In genomic region chr17:869567-870530, GRCh38 we compare ENCODE assay signal across 9 cellular contexts.
A peak's percentile ranks its signal among the peaks of the same experiment; 100 is the strongest.
DNase-seq lines count a peak whose midpoint lies in the region; TF ChIP-seq lines count a peak whose summit lies in the region.
"Had no signal": no experiment of that assay in that cellular context is flagged by ENCODE, and none has a peak within 500 bp of the region (broad histone marks: within the 10 kb centered on the region; RNA-seq: fewer than 3 reads in every experiment).

No MANE protein-coding gene starts in this region.

- H3K79me2 ChIP-seq in ACC112 (ENCODE audit: control insufficient read depth, insufficient read depth, low read length, unreplicated experiment) (no peaks in the 10 kb centered on the region), fibroblast of lung (ENCODE audit: control insufficient read depth, insufficient read depth, low read length) (no peaks in the 10 kb centered on the region), osteoblast (ENCODE audit: insufficient read depth, low read length) (no peaks in the 10 kb centered on the region)

- H3K27ac ChIP-seq in ACC112 (ENCODE audit: low read depth, low read length) (peak overlapping the region; percentile 94), fibroblast of lung (ENCODE audit: insufficient read depth, low read length) (peak overlapping the region; percentile 72), osteoblast (ENCODE audit: low read depth, low read length) (peak overlapping the region; percentile 99), SJCRH30 (no peak overlapping the region)

- peak overlapping the region; percentile 17 for H3K9ac ChIP-seq in fibroblast of lung (ENCODE audit: insufficient read depth, low read length)

- H3K36me3 ChIP-seq in ACC112 (ENCODE audit: insufficient read depth, low read length) (no peaks in the 10 kb centered on the region), fibroblast of lung (ENCODE audit: control insufficient read depth, insufficient read depth, low read length) (no peaks in the 10 kb centered on the region), osteoblast (ENCODE audit: insufficient read depth, low read length) (no peaks in the 10 kb centered on the region), SJCRH30 (no peaks in the 10 kb centered on the region)
- H3K36me3 ChIP-seq: BE2C had no signal

- H3K4me1 ChIP-seq in ACC112 (ENCODE audit: control insufficient read depth, insufficient read depth, low read length, unreplicated experiment), result peaks cover 21% of the 10 kb centered on the region
- peaks cover 9% of the 10 kb centered on the region for H3K4me1 ChIP-seq in fibroblast of lung (ENCODE audit: control insufficient read depth, extremely low read depth, insufficient read depth, low read length)
- peaks cover 20% of the 10 kb centered on the region for H3K4me1 ChIP-seq in osteoblast (ENCODE audit: insufficient read depth, low read length)
- no peaks in the 10 kb centered on the region for H3K4me1 ChIP-seq in SJCRH30
- H3K4me1 ChIP-seq: BE2C had no signal

- H3K4me3 ChIP-seq in ACC112 (ENCODE audit: low read depth, low read length) (peak overlapping the region; percentile 70), fibroblast of lung (replicated peaks in 1 of 4; ENCODE audit: control extremely low read depth in 1 of 4, insufficient read depth in 1 of 4, low read depth in 3 of 4, low read length in 4 of 4) (peak overlapping the region in 2 of 4 experiments; percentile 21 to 42), osteoblast (ENCODE audit: insufficient read depth, low read length) (peak overlapping the region; percentile 55), SJCRH30 (no peak overlapping the region)

- DNase-seq in NOMO-1 treated with dmso at 0.1 percent for 144 hours (lab: John Stamatoyannopoulos, UW; ENCODE audit: unreplicated experiment) (peak; percentile 4), fibroblast of lung (ENCODE audit: low read depth in 2 of 2) (peak; percentile 60 to 86), osteoblast (ENCODE audit: insufficient read length, low spot score, missing footprints) (peak; percentile 93), GDM1 (lab: John Stamatoyannopoulos, UW) (no peak), NCI-H1048 (lab: John Stamatoyannopoulos, UW) (no peak), SJCRH30 (no peak), NCI-H1092 treated with DMSO at 0.1 percent for 48 hours (lab: John Stamatoyannopoulos, UW) (no peak)
- DNase-seq: BE2C had no signal

- no peaks in the 10 kb centered on the region for H3K9me3 ChIP-seq in fibroblast of lung (ENCODE audit: control insufficient read depth, insufficient read depth, low read depth, low read length)
- H3K9me3 ChIP-seq in osteoblast (ENCODE audit: low read depth, low read length), result no peaks in the 10 kb centered on the region
- H3K9me3 ChIP-seq in SJCRH30 (replicated peaks), result no peaks in the 10 kb centered on the region
- H3K9me3 ChIP-seq: BE2C had no signal

- H3K4me2 ChIP-seq in fibroblast of lung (ENCODE audit: extremely low read depth, insufficient read depth, low read length) (peak overlapping the region; percentile 75), osteoblast (ENCODE audit: insufficient read depth, low read length) (peak overlapping the region; percentile 85)

- H3K27me3 ChIP-seq in ACC112 (ENCODE audit: insufficient read depth, low read length), result no peaks in the 10 kb centered on the region
- H3K27me3 ChIP-seq in fibroblast of lung (ENCODE audit: control insufficient read depth, insufficient read depth, low read length), result no peaks in the 10 kb centered on the region
- H3K27me3 ChIP-seq in osteoblast (ENCODE audit: insufficient read depth, low read length), result no peaks in the 10 kb centered on the region
- no peaks in the 10 kb centered on the region for H3K27me3 ChIP-seq in SJCRH30

- H2AFZ ChIP-seq in ACC112 (ENCODE audit: low read length, unreplicated experiment) (peak overlapping the region; percentile 65), fibroblast of lung (ENCODE audit: low read length) (no peak overlapping the region), osteoblast (ENCODE audit: low read length) (peak overlapping the region; percentile 9)

- no peak for TF ChIP-seq CTCF in fibroblast of lung (conservative IDR thresholded peaks at IDR 0.05 in 1 of 2, IDR thresholded peaks at IDR 0.05 in 1 of 2; ENCODE audit: low read depth in 1 of 2, low read length in 2 of 2)
- no peak for TF ChIP-seq CTCF in osteoblast (IDR thresholded peaks at IDR 0.05; ENCODE audit: extremely low read depth, low read depth, low read length)

- no peaks in the 10 kb centered on the region for H4K20me1 ChIP-seq in fibroblast of lung (ENCODE audit: control insufficient read depth, extremely low read depth, insufficient read depth, low read length)
- peaks cover 13% of the 10 kb centered on the region for H4K20me1 ChIP-seq in osteoblast (ENCODE audit: insufficient read depth, low read length)

Comparison
In these comparisons a context has a peak if more than half of its experiments do, and no peak if none do; other contexts are left out.
1. DNase-seq: peak in NOMO-1 treated with dmso at 0.1 percent for 144 hours (single experiment), fibroblast of lung (2 of 2) and osteoblast (single experiment); none in GDM1 (single experiment), NCI-H1048 (single experiment), SJCRH30 (0 of 2) and NCI-H1092 treated with DMSO at 0.1 percent for 48 hours (single experiment).